ENCODE assay signal across 35 cellular contexts in genomic region chr11:40432358-40432757, GRCh38.
"Had no signal": no experiment of that assay in that cellular context is flagged by ENCODE, and none has a peak within 500 bp of the region (broad histone marks: within the 10 kb centered on the region; RNA-seq: fewer than 3 reads in every experiment).

No MANE protein-coding gene starts in this region.

- H3K4me3 ChIP-seq: MG63 had no signal

- DNase-seq: Karpas-422, Kasumi-1, MG63, MM.1S, MV-4-11, NCI-H1048, NCI-H1092, NCI-H1092 treated with DMSO at 0.1 percent for 48 hours, NCI-H1105 treated with DMSO at 0.1 percent for 48 hours, NCI-H1417, NCI-H1417 treated with DMSO at 0.1 percent for 48 hours, NCI-H1436, NCI-H1436 treated with DMSO at 0.1 percent for 48 hours, NCI-H146, NCI-H1694, NCI-H1694 treated with DMSO at 0.1 percent for 48 hours, NCI-H187, NCI-H187 treated with DMSO at 0.1 percent for 48 hours, NCI-H1930, NCI-H2029, NCI-H2029 treated with DMSO at 0.1 percent for 48 hours, NCI-H2081, NCI-H2081 treated with DMSO at 0.1 percent for 48 hours, NCI-H2107, NCI-H2171, NCI-H2171 treated with DMSO at 0.1 percent for 48 hours, NCI-H2227 treated with DMSO at 0.1 percent for 48 hours, NCI-H226, NCI-H345, NCI-H446, NCI-H446 treated with DMSO at 0.1 percent for 48 hours, NCI-H510A, NCI-H510A treated with DMSO at 0.1 percent for 48 hours, NCI-H524, NCI-H524 treated with DMSO at 0.1 percent for 48 hours had no signal

- H3K27me3 ChIP-seq: MG63 had no signal

- H3K9me3 ChIP-seq: MG63 had no signal

- H3K36me3 ChIP-seq: MG63 had no signal
